Comparison of ENCODE assay signal across 1 cellular context in genomic region chr12:27436029-27436428, GRCh38.
TF ChIP-seq lines count a peak whose summit lies in the region.

No MANE protein-coding gene starts in this region.

TF ChIP-seq in H1, 55 proteins besides CTCF, POLR2A, EP300 and RAD21 (continued from another document):
- TF ChIP-seq SIX5 (IDR thresholded peaks at IDR 0.05; ENCODE audit: low read depth, low read length) (no peak), CBX5 (IDR thresholded peaks at IDR 0.05; ENCODE audit: low read depth, low read length) (no peak), ATF2 (IDR thresholded peaks at IDR 0.05; ENCODE audit: low read length) (peak; percentile 75; the same call in 1 of the 2 replicates), RXRA (IDR thresholded peaks at IDR 0.05; ENCODE audit: insufficient read depth, low read depth, low read length) (peak; percentile 89), KDM4A (IDR thresholded peaks at IDR 0.05; ENCODE audit: low read depth, low read length, severe bottlenecking) (no peak), CHD7 (IDR thresholded peaks at IDR 0.05; ENCODE audit: insufficient replicate concordance, low read length) (peak; percentile 59), POLR2AphosphoS5 (IDR thresholded peaks at IDR 0.05; ENCODE audit: low read depth, low read length) (no peak), SP1 (IDR thresholded peaks at IDR 0.05; ENCODE audit: low read depth, low read length) (peak; percentile 60; the same call in 1 of the 2 replicates), TCF12 (IDR thresholded peaks at IDR 0.05; ENCODE audit: low read depth, low read length) (0 out of 2 replicates have a peak, but pooled peaks have one; percentile 15), NANOG (IDR thresholded peaks at IDR 0.05; ENCODE audit: insufficient read depth, low read depth, low read length, poor library complexity, severe bottlenecking) (peak; percentile 47), HDAC2 (IDR thresholded peaks at IDR 0.05; ENCODE audit: borderline replicate concordance in 1 of 2, low read depth in 2 of 2, low read length in 2 of 2) (peak in 1 of 2 experiments; percentile 57; a peak in 1 of 4 replicates), JUND (IDR thresholded peaks at IDR 0.05; ENCODE audit: low read length) (peak; percentile 59; the same call in 1 of the 2 replicates), MAFK (IDR thresholded peaks at IDR 0.05; ENCODE audit: low read depth, low read length) (no peak), ASH2L (IDR thresholded peaks at IDR 0.05; ENCODE audit: low read length) (no peak), YY1 (IDR thresholded peaks at IDR 0.05; ENCODE audit: low read depth, low read length) (no peak), BCL11A (IDR thresholded peaks at IDR 0.05; ENCODE audit: low read depth in 2 of 2, low read length in 2 of 2) (peak in 1 of 2 experiments; percentile 32), TAF1 (IDR thresholded peaks at IDR 0.05; ENCODE audit: low read depth, low read length) (no peak), SRF (IDR thresholded peaks at IDR 0.05; ENCODE audit: low read depth, low read length) (no peak)
